Comparison of ENCODE assay signal across 8 cellular contexts in genomic region chr14:101980700-101981099, GRCh38. TPM values are rescaled to one million over a fixed set of nuclear protein-coding genes. Genes with fewer than 3 reads are reported as not detected.
DNase-seq lines count a peak whose midpoint lies in the region; ATAC-seq and TF ChIP-seq lines count a peak whose summit lies in the region.

No MANE protein-coding gene starts in this region.

- H3K36me3 ChIP-seq in upper lobe of left lung, result peaks cover 30 to 97% (median 75%) of the 10 kb centered on the region in 4 donors

- 7% methylated on average over 2 of the region's 2 CpGs for WGBS in right cardiac atrium
- WGBS in upper lobe of left lung, 2 donors, result 21 to 39% methylated on average over 2 of the region's 2 CpGs

- H3K27ac Mint-ChIP-seq in activated T-helper 1 cell treated with anti-CD3 and anti-CD28 coated beads, Interleukin-12 subunit alpha, Interleukin-12 subunit beta, Interleukin-2, Interleukin-4 antibody, amounts not matched to agents 30 ng/mL and 10 ng/mL and 1 ng/mL, durations not matched to agents 14 hours and 24 hours and 36 hours, result peak overlapping the region; percentile 14

- H3K36me3 Mint-ChIP-seq in activated T-helper 1 cell treated with anti-CD3 and anti-CD28 coated beads, Interleukin-12 subunit alpha, Interleukin-12 subunit beta, Interleukin-2, Interleukin-4 antibody, amounts not matched to agents 30 ng/mL and 10 ng/mL and 1 ng/mL, durations not matched to agents 14 hours and 24 hours and 36 hours (ENCODE audit: low read depth), result peaks cover 39% of the 10 kb centered on the region

- TF ChIP-seq POLR2A in upper lobe of left lung (IDR thresholded peaks at IDR 0.05), result no peak

- H3K27me3 ChIP-seq in right cardiac atrium (ENCODE audit: control insufficient read depth, insufficient read depth) (no peaks in the 10 kb centered on the region), upper lobe of left lung (no peaks in the 10 kb centered on the region)

- peak; percentile 86 for ATAC-seq in GM19397 (IDR thresholded peaks at IDR 0.05; ENCODE audit: unreplicated experiment)
- ATAC-seq in HG03460 (IDR thresholded peaks at IDR 0.05; ENCODE audit: unreplicated experiment), result peak; percentile 93
- ATAC-seq in right cardiac atrium, result peak; percentile 84 to 89
- peak; percentile 85 to 88 for ATAC-seq in upper lobe of left lung (ENCODE audit: low FRiP score in 2 of 2)

- no peaks in the 10 kb centered on the region for H3K27me3 Mint-ChIP-seq in activated T-helper 1 cell treated with anti-CD3 and anti-CD28 coated beads, Interleukin-12 subunit alpha, Interleukin-12 subunit beta, Interleukin-2, Interleukin-4 antibody, amounts not matched to agents 30 ng/mL and 10 ng/mL and 1 ng/mL, durations not matched to agents 14 hours and 24 hours and 36 hours (ENCODE audit: insufficient read depth)

- intact Hi-C loops in activated T-helper 1 cell treated with anti-CD3 and anti-CD28 coated beads, Interleukin-12 subunit alpha, Interleukin-12 subunit beta, Interleukin-2, Interleukin-4 antibody, amounts not matched to agents 30 ng/mL and 10 ng/mL and 1 ng/mL, durations not matched to agents 14 hours and 24 hours and 36 hours (cut with micrococcal nuclease), result no loop called here
- intact Hi-C loops in right cardiac atrium (cut with DNase I), result no loop called here

- H3K27ac ChIP-seq in right cardiac atrium (ENCODE audit: low read length), result no peak overlapping the region
- peak overlapping the region in 2 of 4 donors; percentile 30 to 57 for H3K27ac ChIP-seq in upper lobe of left lung

- no peaks in the 10 kb centered on the region for H3K9me3 Mint-ChIP-seq in activated T-helper 1 cell treated with anti-CD3 and anti-CD28 coated beads, Interleukin-12 subunit alpha, Interleukin-12 subunit beta, Interleukin-2, Interleukin-4 antibody, amounts not matched to agents 30 ng/mL and 10 ng/mL and 1 ng/mL, durations not matched to agents 14 hours and 24 hours and 36 hours

- peak in 1 of 4 donors; percentile 33 for TF ChIP-seq EP300 in upper lobe of left lung (IDR thresholded peaks at IDR 0.05)

- DNase-seq in Ammon's horn (ENCODE audit: low spot score) (peak; percentile 56), right cardiac atrium (peak in 1 of 3 donors; percentile 49), upper lobe of left lung (peak in 1 of 2 donors; percentile 83), OCI-M1 (lab: John Stamatoyannopoulos, UW) (no peak)
- DNase-seq in activated T-helper 1 cell treated with anti-CD3 and anti-CD28 coated beads, Interleukin-12 subunit alpha, Interleukin-12 subunit beta, Interleukin-2, Interleukin-4 antibody, amounts not matched to agents 30 ng/mL and 10 ng/mL and 1 ng/mL, durations not matched to agents 14 hours and 24 hours and 36 hours (ENCODE audit: low spot score), result no peak
- no peak for DNase-seq in activated effector memory CD4-positive, alpha-beta T cell treated with Interleukin-2 at 50 U/mL for 16 hours

- H3K4me3 ChIP-seq in right cardiac atrium (ENCODE audit: low read length) (no peak overlapping the region), upper lobe of left lung (no peak overlapping the region)

- H3K9me3 ChIP-seq in right cardiac atrium (ENCODE audit: control insufficient read depth, low read length) (no peaks in the 10 kb centered on the region), upper lobe of left lung (no peaks in the 10 kb centered on the region)

- TF ChIP-seq CTCF in upper lobe of left lung (IDR thresholded peaks at IDR 0.05), result no peak

- H3K4me1 ChIP-seq in right cardiac atrium (ENCODE audit: control insufficient read depth, insufficient read depth, low read length) (no peaks in the 10 kb centered on the region), upper lobe of left lung (peaks cover 0 to 14% (median 7%) of the 10 kb centered on the region in 4 donors)

- peaks cover 4% of the 10 kb centered on the region for H3K4me1 Mint-ChIP-seq in activated T-helper 1 cell treated with anti-CD3 and anti-CD28 coated beads, Interleukin-12 subunit alpha, Interleukin-12 subunit beta, Interleukin-2, Interleukin-4 antibody, amounts not matched to agents 30 ng/mL and 10 ng/mL and 1 ng/mL, durations not matched to agents 14 hours and 24 hours and 36 hours (ENCODE audit: low read depth)

- H3K4me3 Mint-ChIP-seq in activated T-helper 1 cell treated with anti-CD3 and anti-CD28 coated beads, Interleukin-12 subunit alpha, Interleukin-12 subunit beta, Interleukin-2, Interleukin-4 antibody, amounts not matched to agents 30 ng/mL and 10 ng/mL and 1 ng/mL, durations not matched to agents 14 hours and 24 hours and 36 hours, result no peak overlapping the region

RNA-seq across cellular contexts. Expression of gene DYNC1H1, which starts 16.3 kb away (rescaled TPM):
- 241 and 254 TPM in 2 replicates for total RNA-seq in activated T-helper 1 cell treated with anti-CD3 and anti-CD28 coated beads, Interleukin-12 subunit alpha, Interleukin-12 subunit beta, Interleukin-2, Interleukin-4 antibody, amounts not matched to agents 30 ng/mL and 10 ng/mL and 1 ng/mL, durations not matched to agents 14 hours and 24 hours and 36 hours
- total RNA-seq in right cardiac atrium, result 100 to 1,000 TPM; 287 to 411 (median 341) TPM
- polyA plus RNA-seq in right cardiac atrium, result 188 TPM
- total RNA-seq in upper lobe of left lung, result 100 to 1,000 TPM; 352 to 556 (median 447) TPM
